Comparison of ENCODE assay signal across 28 cellular contexts in genomic region chr1:72322910-72323309, GRCh38. TPM values are rescaled to one million over a fixed set of nuclear protein-coding genes. Genes with fewer than 3 reads are reported as not detected.
"Had no signal": no experiment of that assay in that cellular context is flagged by ENCODE, and none has a peak within 500 bp of the region (broad histone marks: within the 10 kb centered on the region; RNA-seq: fewer than 3 reads in every experiment).

No MANE protein-coding gene starts in this region.

- H3K4me3 ChIP-seq: lower lobe of right lung, upper lobe of left lung, vagina had no signal

- H3K36me3 ChIP-seq: lower lobe of right lung, upper lobe of left lung, vagina had no signal

- H3K4me1 ChIP-seq: lower lobe of right lung, upper lobe of left lung, vagina had no signal

- H3K4me3 Mint-ChIP-seq: activated naive CD8-positive, alpha-beta T cell; activated T-cell treated with anti-CD3 and anti-CD28 coated beads, Interleukin-2, amount 50 U/mL, for 4 hours; endodermal cell; nephron; stimulated activated naive CD8-positive, alpha-beta T cell treated with anti-CD3 and anti-CD28 coated beads, Interleukin-15, Interleukin-2, amounts not matched to agents 100 ng/mL and 50 ng/mL, for 24 hours had no signal

- H3K27me3 Mint-ChIP-seq: activated naive CD8-positive, alpha-beta T cell; stimulated activated naive CD8-positive, alpha-beta T cell treated with anti-CD3 and anti-CD28 coated beads, Interleukin-15, Interleukin-2, amounts not matched to agents 100 ng/mL and 50 ng/mL, for 24 hours had no signal

- ATAC-seq: esophagus mucosa, left lobe of liver, right cardiac atrium had no signal

- H3K9me3 Mint-ChIP-seq: activated T-cell treated with anti-CD3 and anti-CD28 coated beads, Interleukin-2, amount 50 U/mL, for 4 hours; endodermal cell; nephron; stimulated activated naive CD8-positive, alpha-beta T cell treated with anti-CD3 and anti-CD28 coated beads, Interleukin-15, Interleukin-2, amounts not matched to agents 100 ng/mL and 50 ng/mL, for 24 hours had no signal

- H3K27ac ChIP-seq: lower lobe of right lung, upper lobe of left lung, vagina had no signal

- DNase-seq: activated CD4-positive, alpha-beta T cell treated with anti-CD3 and anti-CD28 coated beads for 48 hours; activated CD4-positive, alpha-beta T cell treated with anti-CD3 and anti-CD28 coated beads, Interleukin-2, amount 50 U/mL, for 48 hours; activated CD4-positive, CD25-positive, alpha-beta regulatory T cell; activated CD8-positive, alpha-beta memory T cell treated with anti-CD3 and anti-CD28 coated beads, Interleukin-2, amount 50 U/mL, for 48 hours; activated naive CD4-positive, alpha-beta T cell treated with Interleukin-2 at 50 U/mL for 16 hours; activated T-cell treated with anti-CD3 and anti-CD28 coated beads, Interleukin-2, amount 50 U/mL, for 4 hours; amniotic stem cell; caudate nucleus; cortex of kidney; endodermal cell; foreskin fibroblast; head of caudate nucleus; hypothalamus; lower lobe of right lung; mesenchymal stem cell; posterior cingulate gyrus; right cardiac atrium; stimulated activated CD4-positive, alpha-beta T cell treated with anti-CD3 and anti-CD28 coated beads, Interleukin-2, amount 100 ng/mL, for 48 hours; substantia nigra; upper lobe of left lung had no signal

- H3K27ac Mint-ChIP-seq: activated naive CD8-positive, alpha-beta T cell; endodermal cell; nephron; stimulated activated naive CD8-positive, alpha-beta T cell treated with anti-CD3 and anti-CD28 coated beads, Interleukin-15, Interleukin-2, amounts not matched to agents 100 ng/mL and 50 ng/mL, for 24 hours had no signal

- H3K4me1 Mint-ChIP-seq: endodermal cell, nephron had no signal

- H3K9me3 ChIP-seq: lower lobe of right lung, upper lobe of left lung, vagina had no signal

- H3K36me3 Mint-ChIP-seq: activated naive CD8-positive, alpha-beta T cell had no signal

- H3K27me3 ChIP-seq: upper lobe of left lung, vagina had no signal

RNA-seq across cellular contexts. Expression of gene NEGR1, which starts 40.6 kb away (rescaled TPM):
- total RNA-seq: activated CD8-positive, alpha-beta memory T cell treated with anti-CD3 and anti-CD28 coated beads for 36 hours; activated T-cell treated with anti-CD3 and anti-CD28 coated beads, Interleukin-2, amount 50 U/mL, for 4 hours; T-helper 1 cell treated with Interleukin-12 subunit alpha and Interleukin-12 subunit beta and Interleukin-4 antibody, amounts not matched to agents 30 ng/mL and 1 ng/mL, for 36 hours had no signal
